21 cellular contexts compared by ENCODE assay signal in genomic region chr18:46462523-46462922, GRCh38.
"Had no signal": no experiment of that assay in that cellular context is flagged by ENCODE, and none has a peak within 500 bp of the region (broad histone marks: within the 10 kb centered on the region; RNA-seq: fewer than 3 reads in every experiment).

No MANE protein-coding gene starts in this region.

- H3K4me3 Mint-ChIP-seq: activated naive CD8-positive, alpha-beta T cell treated with anti-CD3 and anti-CD28 coated beads, Interleukin-2, amount 50 U/mL, for 24 hours; activated T-helper 17 cell treated with anti-CD3 and anti-CD28 coated beads, Interleukin-2, amount 50 U/mL, for 72 hours; dendritic cell treated with granulocyte-macrophage colony-stimulating factor and Interleukin-4, amounts not matched to agents 40 ng/mL and 50 ng/mL, for 4 days; effector memory CD8-positive, alpha-beta T cell; naive thymus-derived CD4-positive, alpha-beta T cell had no signal

- H3K27ac Mint-ChIP-seq: activated naive CD8-positive, alpha-beta T cell treated with anti-CD3 and anti-CD28 coated beads, Interleukin-2, amount 50 U/mL, for 24 hours; activated T-helper 17 cell treated with anti-CD3 and anti-CD28 coated beads, Interleukin-2, amount 50 U/mL, for 72 hours; dendritic cell treated with granulocyte-macrophage colony-stimulating factor and Interleukin-4, amounts not matched to agents 40 ng/mL and 50 ng/mL, for 4 days; effector memory CD8-positive, alpha-beta T cell; naive thymus-derived CD4-positive, alpha-beta T cell had no signal

- H3K4me3 ChIP-seq: ascending aorta, breast epithelium, heart right ventricle, mucosa of descending colon, tibial artery, uterus had no signal

- H3K36me3 Mint-ChIP-seq: naive thymus-derived CD4-positive, alpha-beta T cell had no signal

- H3K36me3 ChIP-seq: ascending aorta, breast epithelium, heart right ventricle, neutrophil, tibial artery, uterus had no signal

- H3K9ac ChIP-seq: parathyroid adenoma had no signal

- H3K27ac ChIP-seq: ascending aorta, breast epithelium, epithelial cell of prostate, heart right ventricle, neutrophil, parathyroid adenoma, tibial artery, uterus had no signal

- H3K4me1 Mint-ChIP-seq: activated naive CD8-positive, alpha-beta T cell treated with anti-CD3 and anti-CD28 coated beads, Interleukin-2, amount 50 U/mL, for 24 hours; activated T-helper 17 cell treated with anti-CD3 and anti-CD28 coated beads, Interleukin-2, amount 50 U/mL, for 72 hours had no signal

- H3K9me3 Mint-ChIP-seq: activated naive CD8-positive, alpha-beta T cell treated with anti-CD3 and anti-CD28 coated beads, Interleukin-2, amount 50 U/mL, for 24 hours; activated T-helper 17 cell treated with anti-CD3 and anti-CD28 coated beads, Interleukin-2, amount 50 U/mL, for 72 hours; dendritic cell treated with granulocyte-macrophage colony-stimulating factor and Interleukin-4, amounts not matched to agents 40 ng/mL and 50 ng/mL, for 4 days; effector memory CD8-positive, alpha-beta T cell; naive thymus-derived CD4-positive, alpha-beta T cell had no signal

- H3K4me1 ChIP-seq: breast epithelium, uterus had no signal

- H3K9me3 ChIP-seq: ascending aorta, breast epithelium, heart right ventricle, mucosa of descending colon, neutrophil, tibial artery, uterus had no signal

- ATAC-seq: activated naive CD8-positive, alpha-beta T cell treated with anti-CD3 and anti-CD28 coated beads, Interleukin-2, amount 50 U/mL, for 24 hours; activated T-helper 17 cell treated with anti-CD3 and anti-CD28 coated beads, Interleukin-2, amount 50 U/mL, for 72 hours; effector memory CD8-positive, alpha-beta T cell; left colon; mucosa of descending colon; naive thymus-derived CD4-positive, alpha-beta T cell had no signal

- DNase-seq: activated CD4-positive, alpha-beta T cell treated with anti-CD3 and anti-CD28 coated beads, Interleukin-2, amount 50 U/mL, for 48 hours; activated CD4-positive, CD25-positive, alpha-beta regulatory T cell treated with anti-CD3 and anti-CD28 coated beads, Interleukin-2, amount 50 U/mL, for 72 hours; activated naive CD4-positive, alpha-beta T cell treated with Interleukin-2 at 50 U/mL for 16 hours; activated naive CD8-positive, alpha-beta T cell treated with anti-CD3 and anti-CD28 coated beads, Interleukin-2, amount 50 U/mL, for 24 hours; effector memory CD8-positive, alpha-beta T cell; foreskin melanocyte; heart right ventricle; left colon; mucosa of descending colon; naive thymus-derived CD4-positive, alpha-beta T cell; stimulated activated CD4-positive, alpha-beta T cell treated with anti-CD3 and anti-CD28 coated beads, Interleukin-2, amount 100 ng/mL, for 48 hours; stimulated activated naive CD4-positive, alpha-beta T cell; tibial artery; uterus had no signal

- H3K27me3 ChIP-seq: ascending aorta, breast epithelium, heart right ventricle, tibial artery, uterus had no signal
